In the genomic region with DNA sequence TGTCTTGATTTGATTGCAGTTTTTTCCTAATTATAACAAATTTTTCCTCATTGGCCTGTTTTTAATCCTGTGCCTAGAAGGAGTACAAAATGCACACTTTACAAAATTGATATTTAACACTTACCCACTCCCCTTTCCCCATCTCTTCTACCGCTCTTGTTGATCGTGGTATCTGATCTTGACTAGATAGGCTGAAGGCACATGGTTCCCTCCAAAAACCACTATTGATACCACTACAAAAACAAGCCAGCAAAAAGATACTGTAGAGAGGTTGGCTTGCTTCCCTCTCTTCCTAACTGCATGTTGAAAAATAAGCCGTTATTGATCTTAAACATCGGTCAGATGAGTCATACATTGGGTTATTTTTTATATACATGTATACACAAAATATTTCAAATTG, we compare ENCODE assay signal across 22 cellular contexts. TPM values are rescaled to one million over a fixed set of nuclear protein-coding genes. Genes with fewer than 3 reads are reported as not detected.
A peak's percentile ranks its signal among the peaks of the same experiment; 100 is the strongest.
DNase-seq lines count a peak whose midpoint lies in the region; ATAC-seq, FAIRE-seq and TF ChIP-seq lines count a peak whose summit lies in the region.
"Had no signal": no experiment of that assay in that cellular context is flagged by ENCODE, and none has a peak within 500 bp of the region (broad histone marks: within the 10 kb centered on the region; RNA-seq: fewer than 3 reads in every experiment).

No MANE protein-coding gene starts in this region.

- H3K4me1 ChIP-seq in K562 (replicated peaks in 1 of 2; ENCODE audit: control insufficient read depth in 2 of 2, insufficient read depth in 2 of 2, low read length in 2 of 2), result no peaks in the 10 kb centered on the region

- H3K27ac ChIP-seq in CD4-positive, alpha-beta T cell (ENCODE audit: low read depth, low read length), result no peak overlapping the region
- H3K27ac ChIP-seq in SK-N-MC, result peak overlapping the region; percentile 17; the same call in 1 of the 2 replicates
- H3K27ac ChIP-seq in K562 (ENCODE audit: extremely low read depth, low read depth, low read length), result no peak overlapping the region
- H3K27ac ChIP-seq: 22Rv1 had no signal

- H3K4me1 Mint-ChIP-seq in activated CD4-positive, alpha-beta T cell treated with anti-CD3 and anti-CD28 coated beads, Interleukin-2, amount 10 ng/mL, durations not matched to agents 24 days and 14 days, result peaks cover 6% of the 10 kb centered on the region
- peaks cover 9% of the 10 kb centered on the region for H3K4me1 Mint-ChIP-seq in CD4-positive, alpha-beta T cell (ENCODE audit: low read depth)
- H3K4me1 Mint-ChIP-seq: B cell had no signal

- H3K27ac Mint-ChIP-seq in activated CD4-positive, alpha-beta T cell treated with anti-CD3 and anti-CD28 coated beads, Interleukin-2, amount 10 ng/mL, durations not matched to agents 24 days and 14 days, result peak overlapping the region; percentile 32
- peak overlapping the region; percentile 54 for H3K27ac Mint-ChIP-seq in CD4-positive, alpha-beta T cell
- H3K27ac Mint-ChIP-seq: B cell, HFFc6 had no signal

- no peak overlapping the region for H3K4me2 ChIP-seq in K562 (ENCODE audit: insufficient read depth, low read length)

- 0 out of 3 replicates have a peak, but pooled peaks cover 2% of the 10 kb centered on the region for H3K79me2 ChIP-seq in K562 (ENCODE audit: control insufficient read depth, insufficient read depth, low read length)

- no peaks in the 10 kb centered on the region for H4K20me1 ChIP-seq in K562 (replicated peaks; ENCODE audit: control insufficient read depth, insufficient read depth, low read length)

- H3K9ac ChIP-seq in SK-N-MC (ENCODE audit: insufficient read length) (no peak overlapping the region), K562 (ENCODE audit: insufficient read depth in 1 of 2, low read depth in 2 of 2, low read length in 2 of 2) (no peak overlapping the region)

- H3K9me3 Mint-ChIP-seq in activated CD4-positive, alpha-beta T cell treated with anti-CD3 and anti-CD28 coated beads, Interleukin-2, amount 10 ng/mL, durations not matched to agents 24 days and 14 days, result no peaks in the 10 kb centered on the region
- H3K9me3 Mint-ChIP-seq in CD4-positive, alpha-beta T cell, result no peaks in the 10 kb centered on the region

- TF ChIP-seq CTCF in CD4-positive, alpha-beta T cell (IDR thresholded peaks at IDR 0.05), result no peak
- TF ChIP-seq CTCF in K562 (IDR thresholded peaks at IDR 0.05 in 2 of 3, conservative IDR thresholded peaks at IDR 0.05 in 1 of 3; ENCODE audit: insufficient read depth in 2 of 3, low read depth in 1 of 3, low read length in 3 of 3), result no peak

- TF ChIP-seq POLR2A in K562 (conservative IDR thresholded peaks at IDR 0.05), result no peak
- TF ChIP-seq POLR2A in H54 (IDR thresholded peaks at IDR 0.05; ENCODE audit: low read depth, low read length), result no peak

- CTCF ChIA-PET in CD4-positive, alpha-beta T cell (lab: Charles Lee), result no interaction called here
- CTCF ChIA-PET in K562 (lab: Yijun Ruan, JAX; ENCODE audit: low intra/inter-chr PET ratio), result no interaction called here

- intact Hi-C loops in activated CD4-positive, alpha-beta T cell treated with anti-CD3 and anti-CD28 coated beads, Interleukin-2, amount 10 ng/mL, durations not matched to agents 24 days and 14 days (cut with micrococcal nuclease), result no loop called here
- intact Hi-C loops in CD4-positive, alpha-beta T cell (cut with DNase I, micrococcal nuclease), result no loop called here
- intact Hi-C loops in K562 (cut with micrococcal nuclease), result loop anchor here (5.0 kb wide), 2 partner anchors 61 to 166 kb away; no protein-coding TSS in a partner anchor

- DNase-seq in activated CD4-positive, alpha-beta T cell treated with anti-CD3 and anti-CD28 coated beads, Interleukin-2, amount 10 ng/mL, durations not matched to agents 24 days and 14 days, result no peak
- no peak for DNase-seq in activated CD4-positive, alpha-beta T cell treated with anti-CD3 and anti-CD28 coated beads for 48 hours
- no peak for DNase-seq in CD4-positive, alpha-beta T cell
- DNase-seq in SK-N-MC (ENCODE audit: low read depth, low spot score) (no peak), K562 (ENCODE audit: extremely low read depth in 1 of 4, low spot score in 3 of 4) (no peak), HPDE6-E6E7 (ENCODE audit: extremely low spot score) (no peak), H54 (ENCODE audit: insufficient read length, low spot score) (no peak)
- DNase-seq: Calu3, DMS53, HFFc6, KBM-7, NCI-H1105 treated with DMSO at 0.1 percent for 48 hours, NCI-H1694 treated with DMSO at 0.1 percent for 48 hours, NCI-H2107, NCI-H510A, NCI-H748 treated with DMSO at 0.1 percent for 48 hours had no signal

- no peaks in the 10 kb centered on the region for H3K27me3 Mint-ChIP-seq in activated CD4-positive, alpha-beta T cell treated with anti-CD3 and anti-CD28 coated beads, Interleukin-2, amount 10 ng/mL, durations not matched to agents 24 days and 14 days
- H3K27me3 Mint-ChIP-seq in CD4-positive, alpha-beta T cell, result no peaks in the 10 kb centered on the region
- H3K27me3 Mint-ChIP-seq: B cell had no signal

- peaks cover 66% of the 10 kb centered on the region for H3K36me3 ChIP-seq in SK-N-MC (ENCODE audit: insufficient read depth, low read length)
- H3K36me3 ChIP-seq in K562 (ENCODE audit: control insufficient read depth, insufficient read depth, low read length), result peaks cover 67% of the 10 kb centered on the region

- no peak for TF ChIP-seq EP300 in K562 (IDR thresholded peaks at IDR 0.05; ENCODE audit: low read length)

- WGBS in K562 (ENCODE audit: insufficient coverage, low coverage, missing lambda C conversion rate), result 84% methylated on average over 4 of the region's 4 CpGs

- H3K4me3 Mint-ChIP-seq in activated CD4-positive, alpha-beta T cell treated with anti-CD3 and anti-CD28 coated beads, Interleukin-2, amount 10 ng/mL, durations not matched to agents 24 days and 14 days, result no peak overlapping the region
- no peak overlapping the region for H3K4me3 Mint-ChIP-seq in CD4-positive, alpha-beta T cell
- H3K4me3 Mint-ChIP-seq: B cell, HFFc6 had no signal

- POLR2A ChIA-PET in CD4-positive, alpha-beta T cell (lab: Charles Lee), result no interaction called here
- POLR2A ChIA-PET in K562 (lab: Yijun Ruan, JAX), result no interaction called here

- no peaks in the 10 kb centered on the region for H3K27me3 ChIP-seq in CD4-positive, alpha-beta T cell (ENCODE audit: control insufficient read depth, insufficient read depth, low read length)
- H3K27me3 ChIP-seq in K562 (ENCODE audit: control insufficient read depth in 2 of 2, insufficient read depth in 2 of 2, low read length in 2 of 2), result no peaks in the 10 kb centered on the region

- BruUV-seq in K562 (replicated peaks; lab: Mats Ljungman, UMichigan), result TSS peak; percentile 33

- FAIRE-seq in K562 (lab: Jason Lieb, UNC) (no peak), H54 (lab: Jason Lieb, UNC) (no peak)
- FAIRE-seq: GM12892, RCC 7860 had no signal

- in situ Hi-C loops in K562 (cut with MboI), result no loop called here

- no peak for TF ChIP-seq RAD21 in K562 (CRISPR knock-in tag; conservative IDR thresholded peaks at IDR 0.05 in 1 of 2, IDR thresholded peaks at IDR 0.05 in 1 of 2)

- no peak for ATAC-seq in CD4-positive, alpha-beta T cell (ENCODE audit: poor library complexity)
- ATAC-seq in K562, result no peak
- ATAC-seq in GM21717 (IDR thresholded peaks at IDR 0.05; ENCODE audit: unreplicated experiment), result no peak
- ATAC-seq: Right ventricle myocardium inferior had no signal

- peaks cover 1% of the 10 kb centered on the region for H3K9me3 ChIP-seq in CD4-positive, alpha-beta T cell (ENCODE audit: control insufficient read depth, low read length)
- H3K9me3 ChIP-seq in SK-N-MC (ENCODE audit: low read depth, low read length), result no peaks in the 10 kb centered on the region
- no peaks in the 10 kb centered on the region for H3K9me3 ChIP-seq in K562 (replicated peaks; ENCODE audit: control insufficient read depth, insufficient read depth, low read depth, low read length)

- H3K4me3 ChIP-seq in SK-N-MC (no peak overlapping the region), K562 (no peak overlapping the region)

- no peak overlapping the region for H2AFZ ChIP-seq in K562 (ENCODE audit: low read depth, low read length)

- peaks cover 57% of the 10 kb centered on the region for H3K36me3 Mint-ChIP-seq in activated CD4-positive, alpha-beta T cell treated with anti-CD3 and anti-CD28 coated beads, Interleukin-2, amount 10 ng/mL, durations not matched to agents 24 days and 14 days (ENCODE audit: low read depth)
- peaks cover 53% of the 10 kb centered on the region for H3K36me3 Mint-ChIP-seq in CD4-positive, alpha-beta T cell (ENCODE audit: low read depth)

- H3K9me1 ChIP-seq in K562 (ENCODE audit: control insufficient read depth, insufficient read depth, low read length), result no peaks in the 10 kb centered on the region

TF ChIP-seq in K562, 482 proteins besides CTCF, POLR2A, EP300 and RAD21 (continues in another document):
- TF ChIP-seq ESRRB (CRISPR knock-in tag; IDR thresholded peaks at IDR 0.05; ENCODE audit: borderline replicate concordance), result no peak
- TF ChIP-seq, protein P1, sequence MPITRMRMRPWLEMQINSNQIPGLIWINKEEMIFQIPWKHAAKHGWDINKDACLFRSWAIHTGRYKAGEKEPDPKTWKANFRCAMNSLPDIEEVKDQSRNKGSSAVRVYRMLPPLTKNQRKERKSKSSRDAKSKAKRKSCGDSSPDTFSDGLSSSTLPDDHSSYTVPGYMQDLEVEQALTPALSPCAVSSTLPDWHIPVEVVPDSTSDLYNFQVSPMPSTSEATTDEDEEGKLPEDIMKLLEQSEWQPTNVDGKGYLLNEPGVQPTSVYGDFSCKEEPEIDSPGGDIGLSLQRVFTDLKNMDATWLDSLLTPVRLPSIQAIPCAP (CRISPR knock-in tag; IDR thresholded peaks at IDR 0.05; ENCODE audit: borderline replicate concordance), result no peak

RNA-seq across cellular contexts. Expression of a gene that starts 14.6 kb away (rescaled TPM):
- 38.6 and 39.2 TPM in 2 replicates for total RNA-seq in activated CD4-positive, alpha-beta T cell treated with anti-CD3 and anti-CD28 coated beads, Interleukin-2, amount 10 ng/mL, durations not matched to agents 24 days and 14 days
- 10 to 100 TPM; 18.0 to 20.3 TPM for total RNA-seq in CD4-positive, alpha-beta T cell
- 85.5 and 119 TPM in 2 replicates for total RNA-seq in K562 (2011; cell fraction: chromatin; rRNA removed; ENCODE audit: low replicate concordance)
- 30.0 and 35.1 TPM in 2 replicates for total RNA-seq in K562 (2011; cell fraction: nucleolus; rRNA removed)
- total RNA-seq in K562 (2011; cell fraction: nucleoplasm; rRNA removed), result 53.7 and 56.1 TPM in 2 replicates
- total RNA-seq in K562 (2014; rRNA removed) (17.3 and 23.6 TPM in 2 replicates), K562 (2014; rRNA removed; fragmentation: Illumina TruSeq; extraction: Trizol) (29.8 and 32.9 TPM in 2 replicates), K562 (2015; rRNA removed; fragmentation: Illumina TruSeq; extraction: Trizol) (25.6 and 27.1 TPM in 2 replicates), K562 (2021) (26.2 and 30.4 TPM in 2 replicates)
- polyA plus RNA-seq in K562 (2011; rRNA removed) (55.6 and 58.5 TPM in 2 replicates), K562 (2014; fragmentation: Illumina TruSeq; extraction: Trizol) (21.5 and 28.2 TPM in 2 replicates), K562 (2014; fragmentation: Nextera tagmentation; extraction: Ambion mirVana) (10 to 100 TPM; 18.4 to 34.4 TPM), K562 (2014; rRNA removed) (16.8 and 19.8 TPM in 2 replicates)
- 52.1 and 62.9 TPM in 2 replicates for polyA plus RNA-seq in K562 (2011; cell fraction: cytosol; rRNA removed)
- polyA plus RNA-seq in K562 (2011; cell fraction: nucleus; rRNA removed), result 28.2 and 34.4 TPM in 2 replicates
- 15.1 and 22.0 TPM in 2 replicates for polyA plus RNA-seq in K562 (2012)
- polyA minus RNA-seq in K562 (2011; rRNA and poly(A)+ RNA removed), result 137 and 171 TPM in 2 replicates
- 34.4 and 36.6 TPM in 2 replicates for polyA minus RNA-seq in K562 (2011; cell fraction: cytosol; rRNA and poly(A)+ RNA removed)
- 23.7 and 43.3 TPM in 2 replicates for polyA minus RNA-seq in K562 (2011; cell fraction: nucleus; rRNA and poly(A)+ RNA removed)
